23 cellular contexts compared by ENCODE assay signal in genomic region chr1:155285063-155285462, GRCh38. TPM values are rescaled to one million over a fixed set of nuclear protein-coding genes. Genes with fewer than 3 reads are reported as not detected.
DNase-seq lines count a peak whose midpoint lies in the region; ATAC-seq, FAIRE-seq and TF ChIP-seq lines count a peak whose summit lies in the region.
"Had no signal": no experiment of that assay in that cellular context is flagged by ENCODE, and none has a peak within 500 bp of the region (broad histone marks: within the 10 kb centered on the region; RNA-seq: fewer than 3 reads in every experiment).

No MANE protein-coding gene starts in this region.

- H3K56ac ChIP-seq in H1 (replicated peaks; ENCODE audit: insufficient read length, low read depth, low read length): no peak overlapping the region

- TF ChIP-seq EP300 in H1 (IDR thresholded peaks at IDR 0.05; ENCODE audit: borderline replicate concordance in 1 of 2, low read depth in 2 of 2, low read length in 2 of 2): no peak

- no peak for TF ChIP-seq RAD21 in H1 (IDR thresholded peaks at IDR 0.05 in 1 of 2, conservative IDR thresholded peaks at IDR 0.05 in 1 of 2; ENCODE audit: low read depth in 2 of 2, low read length in 2 of 2)

- no peaks in the 10 kb centered on the region for H3K36me3 Mint-ChIP-seq in T-helper 17 cell (ENCODE audit: low read depth)
- H3K36me3 Mint-ChIP-seq: CD8-positive, alpha-beta memory T cell had no signal

- TF ChIP-seq CTCF in H1 (IDR thresholded peaks at IDR 0.05; ENCODE audit: control extremely low read depth in 1 of 3, insufficient read depth in 1 of 3, low read depth in 1 of 3, low read length in 3 of 3): no peak

- H2BK20ac ChIP-seq in H1 (ENCODE audit: low read length): no peak overlapping the region

- H3K4me1 ChIP-seq in H1 (replicated peaks in 1 of 4; ENCODE audit: control insufficient read depth in 3 of 4, insufficient read depth in 4 of 4, low read length in 3 of 4) (no peaks in the 10 kb centered on the region; a peak in 1 of 7 replicates), mesenchymal stem cell (ENCODE audit: control insufficient read depth, insufficient read depth, low read depth, low read length) (no peaks in the 10 kb centered on the region)
- H3K4me1 ChIP-seq: BE2C had no signal

- H4K91ac ChIP-seq in H1 (replicated peaks; ENCODE audit: insufficient read length, low read length): no peak overlapping the region
- peak overlapping the region; percentile 48 for H4K91ac ChIP-seq in mesenchymal stem cell (ENCODE audit: low read length)

- DNase-seq in T-helper 17 cell: no peak
- no peak for DNase-seq in H1 (ENCODE audit: low read depth in 1 of 2, low spot score in 2 of 2)
- no peak for DNase-seq in mesenchymal stem cell
- no peak for DNase-seq in activated CD4-positive, alpha-beta T cell treated with anti-CD3 and anti-CD28 coated beads for 4 hours
- no peak for DNase-seq in UCSD-AML1 (lab: John Stamatoyannopoulos, UW; ENCODE audit: unreplicated experiment)
- DNase-seq: ACHN; BE2C; C1 segment of cervical spinal cord; CD4-positive, CD25-positive, alpha-beta regulatory T cell; CD8-positive, alpha-beta memory T cell; COR-L47; DMS 273 treated with DMSO at 0.1 percent for 48 hours; DMS53; DND-41; EL; HCEC 1CT had no signal

- H3K27ac Mint-ChIP-seq in T-helper 17 cell: peak overlapping the region; percentile 21
- H3K27ac Mint-ChIP-seq: CD4-positive, CD25-positive, alpha-beta regulatory T cell; IgD-negative memory B cell had no signal

- ATAC-seq in T-helper 17 cell: no peak
- ATAC-seq in HG03565 (IDR thresholded peaks at IDR 0.05; ENCODE audit: unreplicated experiment): no peak
- ATAC-seq: GM12878 had no signal

- POLR2A ChIA-PET in H1 (lab: Charles Lee; ENCODE audit: partially characterized antibody): interaction anchor here (1.0 to 2.1 kb wide), 5 partner anchors 12 to 41 kb away, joined by 4 to 7 read pairs (median 6); partner anchors contain the start of genes CLK2, RUSC1 and SCAMP3

- H3K4me1 Mint-ChIP-seq in T-helper 17 cell: peaks cover 5% of the 10 kb centered on the region
- H3K4me1 Mint-ChIP-seq: CD4-positive, CD25-positive, alpha-beta regulatory T cell; CD8-positive, alpha-beta memory T cell had no signal

- CTCF ChIA-PET in H1 (lab: Charles Lee; ENCODE audit: partially characterized antibody): interaction anchor here (0.6 to 8.4 kb wide), 5 partner anchors 9 to 287 kb away, joined by 3 to 79 read pairs (median 4); partner anchors contain the start of gene FDPS

- H3K14ac ChIP-seq in H1 (ENCODE audit: insufficient read length): no peak overlapping the region
- H3K14ac ChIP-seq in mesenchymal stem cell (ENCODE audit: low read length in 2 of 2): no peak overlapping the region

- H3K36me3 ChIP-seq in H1 (ENCODE audit: control insufficient read depth in 2 of 4, insufficient read depth in 4 of 4, low read length in 3 of 4): no peaks in the 10 kb centered on the region; a peak in 1 of 8 replicates
- H3K36me3 ChIP-seq in mesenchymal stem cell (ENCODE audit: control insufficient read depth in 1 of 2, insufficient read depth in 2 of 2, low read depth in 1 of 2, low read length in 2 of 2): peaks cover 8 to 43% of the 10 kb centered on the region in 2 experiments
- H3K36me3 ChIP-seq: BE2C had no signal

- no peak overlapping the region for H3K4ac ChIP-seq in H1 (replicated peaks; ENCODE audit: insufficient read length, low read depth, low read length)
- no peak overlapping the region for H3K4ac ChIP-seq in mesenchymal stem cell (ENCODE audit: low read depth in 1 of 2, low read length in 2 of 2)

- H2AFZ ChIP-seq in H1 (ENCODE audit: low read length) (no peak overlapping the region), mesenchymal stem cell (ENCODE audit: low read depth, low read length) (no peak overlapping the region)

- no peaks in the 10 kb centered on the region for H3K27me3 Mint-ChIP-seq in T-helper 17 cell
- H3K27me3 Mint-ChIP-seq: IgD-negative memory B cell had no signal

- H2BK5ac ChIP-seq in H1 (ENCODE audit: low read depth, low read length) (no peak overlapping the region; the same call in 1 of the 2 replicates), mesenchymal stem cell (ENCODE audit: low read depth, low read length, poor library complexity, severe bottlenecking) (no peak overlapping the region)

- no peak overlapping the region for H3K18ac ChIP-seq in H1 (ENCODE audit: extremely low read depth, low read length)
- H3K18ac ChIP-seq in mesenchymal stem cell (ENCODE audit: low read depth in 1 of 2, low read length in 2 of 2): no peak overlapping the region

- H2BK12ac ChIP-seq in H1 (ENCODE audit: low read depth, low read length) (no peak overlapping the region), mesenchymal stem cell (ENCODE audit: low read length in 2 of 2) (no peak overlapping the region)

- H3K23ac ChIP-seq in H1 (ENCODE audit: insufficient read length) (no peak overlapping the region), mesenchymal stem cell (ENCODE audit: low read length in 2 of 2) (no peak overlapping the region)

- H3K23me2 ChIP-seq in H1 (ENCODE audit: low read depth, low read length): no peaks in the 10 kb centered on the region

- no peak overlapping the region for H3K4me3 Mint-ChIP-seq in T-helper 17 cell
- H3K4me3 Mint-ChIP-seq: CD8-positive, alpha-beta memory T cell; IgD-negative memory B cell had no signal

- H3K4me2 ChIP-seq in H1 (ENCODE audit: insufficient read depth in 1 of 2, low read depth in 2 of 2, low read length in 2 of 2): no peak overlapping the region
- H3K4me2 ChIP-seq in mesenchymal stem cell (ENCODE audit: low read length, poor library complexity, severe bottlenecking): no peak overlapping the region

- H2BK120ac ChIP-seq in H1 (replicated peaks; ENCODE audit: low read depth, low read length): no peak overlapping the region
- H2BK120ac ChIP-seq in mesenchymal stem cell (ENCODE audit: low read depth, low read length): no peak overlapping the region

- H4K5ac ChIP-seq in H1 (ENCODE audit: insufficient read length, low read depth, low read length): no peak overlapping the region

- TF ChIP-seq POLR2A in H1 (IDR thresholded peaks at IDR 0.05; ENCODE audit: control extremely low read depth in 1 of 2, low read depth in 2 of 2, low read length in 2 of 2): no peak

- no peak overlapping the region for H3K4me3 ChIP-seq in H1 (ENCODE audit: extremely low read depth in 1 of 4, insufficient read depth in 2 of 4, low read depth in 3 of 4, low read length in 4 of 4)
- H3K4me3 ChIP-seq in mesenchymal stem cell (ENCODE audit: insufficient read depth in 1 of 2, low read depth in 1 of 2, low read length in 2 of 2): no peak overlapping the region
- H3K4me3 ChIP-seq: GM12878 had no signal

- no peak overlapping the region for H2BK15ac ChIP-seq in H1 (ENCODE audit: low read length)
- H2BK15ac ChIP-seq in mesenchymal stem cell (ENCODE audit: low read depth, poor library complexity, severe bottlenecking): no peak overlapping the region

- H3K27me3 ChIP-seq in H1 (replicated peaks in 1 of 4; ENCODE audit: control insufficient read depth in 3 of 4, extremely low read depth in 1 of 4, insufficient read depth in 3 of 4, low read length in 3 of 4): no peaks in the 10 kb centered on the region
- H3K27me3 ChIP-seq in mesenchymal stem cell (ENCODE audit: control insufficient read depth in 1 of 2, insufficient read depth in 1 of 2, low read length in 2 of 2): peaks cover 0 to 3% of the 10 kb centered on the region in 2 experiments
- H3K27me3 ChIP-seq: BE2C had no signal

- peak overlapping the region; percentile 46 for H4K8ac ChIP-seq in H1 (ENCODE audit: extremely low read depth, insufficient read depth, low read length)
- H4K8ac ChIP-seq in mesenchymal stem cell (ENCODE audit: low read length): no peak overlapping the region

- no peaks in the 10 kb centered on the region for H4K20me1 ChIP-seq in H1 (replicated peaks in 1 of 2; ENCODE audit: control insufficient read depth in 1 of 2, insufficient read depth in 2 of 2, low read length in 2 of 2)

- H3K9me3 ChIP-seq in T-helper 17 cell (ENCODE audit: control insufficient read depth, low read length, poor library complexity, severe bottlenecking) (no peaks in the 10 kb centered on the region), H1 (ENCODE audit: insufficient read depth in 2 of 2, low read depth in 1 of 2, low read length in 1 of 2) (no peaks in the 10 kb centered on the region), mesenchymal stem cell (ENCODE audit: control insufficient read depth, low read length) (no peaks in the 10 kb centered on the region)
- H3K9me3 ChIP-seq: BE2C had no signal

- 94% methylated on average over 14 of the region's 14 CpGs; no CpG with 5 or more reads in 1 of the 2 experiments for WGBS in H1 (ENCODE audit: extremely low coverage in 1 of 2, insufficient coverage in 1 of 2, insufficient read length in 1 of 2, insufficient replicate concordance in 2 of 2, low coverage in 1 of 2, low lambda C conversion rate in 2 of 2, missing lambda C conversion rate in 1 of 2), 2 experiments
- 91% methylated on average over 14 of the region's 14 CpGs for WGBS in mesenchymal stem cell

- H3K79me1 ChIP-seq in H1 (ENCODE audit: low read depth, low read length): no peaks in the 10 kb centered on the region
- no peaks in the 10 kb centered on the region for H3K79me1 ChIP-seq in mesenchymal stem cell (replicated peaks; ENCODE audit: low read length, poor library complexity, severe bottlenecking)

- no peak overlapping the region for H3K27ac ChIP-seq in H1 (ENCODE audit: low read depth, low read length)
- H3K27ac ChIP-seq in mesenchymal stem cell (ENCODE audit: low read length, poor library complexity, severe bottlenecking): no peak overlapping the region

- FAIRE-seq in H1 (lab: Jason Lieb, UNC): no peak
- FAIRE-seq: A204.1, GM12878, HTR-8/SVneo had no signal

- H3K9ac ChIP-seq in H1 (replicated peaks in 1 of 4; ENCODE audit: extremely low read depth in 1 of 4, low read depth in 3 of 4, low read length in 3 of 4): no peak overlapping the region
- no peak overlapping the region for H3K9ac ChIP-seq in mesenchymal stem cell (ENCODE audit: low read length)

- H3K79me2 ChIP-seq in H1 (ENCODE audit: control insufficient read depth in 1 of 2, insufficient read depth in 2 of 2, low read length in 2 of 2): no peaks in the 10 kb centered on the region

- no peak overlapping the region for H2AK5ac ChIP-seq in H1 (ENCODE audit: low read depth, low read length)
- H2AK5ac ChIP-seq in mesenchymal stem cell (ENCODE audit: low read length, severe bottlenecking): no peak overlapping the region

RNA-seq across cellular contexts. Expression of gene HCN3, which starts 7.8 kb away (rescaled TPM):
- 1 to 10 TPM; 1.3 to 1.5 TPM for total RNA-seq in T-helper 17 cell
- 5.5 and 6.4 TPM in 2 replicates for total RNA-seq in H1 (2021; fragmentation: NEBNext Ultra II Directional; extraction: Animal tissue kit (Norgen Biotek cat#: 25700))
- 7.3 and 8.8 TPM in 2 replicates for polyA plus RNA-seq in H1 (2011; rRNA removed)
- polyA plus RNA-seq in H1 (2011; cell fraction: cytosol; rRNA removed): 8.3 TPM
- 41.0 TPM for polyA plus RNA-seq in H1 (2011; cell fraction: nucleus; rRNA removed)
- polyA plus RNA-seq in H1 (2012, experiment 1 of 2): 6.4 to 8.9 TPM (median 6.9 TPM) in 4 replicates
- polyA plus RNA-seq in H1 (2012, experiment 2 of 2): 3.6 TPM
- 4.6 TPM for polyA plus RNA-seq in H1 (2013, experiment 1 of 2)
- polyA plus RNA-seq in H1 (2013, experiment 2 of 2): 4.7 TPM
- 4.7 and 8.4 TPM in 2 replicates for polyA minus RNA-seq in H1 (2011; rRNA and poly(A)+ RNA removed)
- polyA minus RNA-seq in H1 (2011; cell fraction: cytosol; rRNA and poly(A)+ RNA removed): 2.5 TPM
- polyA minus RNA-seq in H1 (2011; cell fraction: nucleus; rRNA and poly(A)+ RNA removed): 7.1 TPM
- 2.0 TPM for polyA plus RNA-seq in mesenchymal stem cell (2013, experiment 1 of 2)
- 1.9 TPM for polyA plus RNA-seq in mesenchymal stem cell (2013, experiment 2 of 2)

RNA-seq across cellular contexts. Expression of gene CLK2, which starts 11.8 kb away (rescaled TPM):
- 10 to 100 TPM; 54.8 to 57.8 TPM for total RNA-seq in T-helper 17 cell
- 58.2 and 62.2 TPM in 2 replicates for total RNA-seq in H1 (2021; fragmentation: NEBNext Ultra II Directional; extraction: Animal tissue kit (Norgen Biotek cat#: 25700))
- polyA plus RNA-seq in H1 (2011; rRNA removed): 76.0 and 98.8 TPM in 2 replicates
- polyA plus RNA-seq in H1 (2011; cell fraction: cytosol; rRNA removed): 73.0 TPM
- 458 TPM for polyA plus RNA-seq in H1 (2011; cell fraction: nucleus; rRNA removed)
- 49.9 to 84.8 TPM (median 77.3 TPM) in 4 replicates for polyA plus RNA-seq in H1 (2012, experiment 1 of 2)
- polyA plus RNA-seq in H1 (2012, experiment 2 of 2): 31.5 TPM
- polyA plus RNA-seq in H1 (2013, experiment 1 of 2): 59.7 TPM
- 53.7 TPM for polyA plus RNA-seq in H1 (2013, experiment 2 of 2)
- polyA minus RNA-seq in H1 (2011; rRNA and poly(A)+ RNA removed): 74.1 and 100 TPM in 2 replicates
- 37.4 TPM for polyA minus RNA-seq in H1 (2011; cell fraction: cytosol; rRNA and poly(A)+ RNA removed)
- 107 TPM for polyA minus RNA-seq in H1 (2011; cell fraction: nucleus; rRNA and poly(A)+ RNA removed)
- 35.0 TPM for polyA plus RNA-seq in mesenchymal stem cell (2013, experiment 1 of 2)
- polyA plus RNA-seq in mesenchymal stem cell (2013, experiment 2 of 2): 34.0 TPM

RNA-seq across cellular contexts. Expression of gene PKLR, which starts 16.2 kb away (rescaled TPM):
- not detected for total RNA-seq in T-helper 17 cell
- total RNA-seq in H1 (2021; fragmentation: NEBNext Ultra II Directional; extraction: Animal tissue kit (Norgen Biotek cat#: 25700)): 2.3 and 2.4 TPM in 2 replicates
- 7.5 and 9.9 TPM in 2 replicates for polyA plus RNA-seq in H1 (2011; rRNA removed)
- 7.1 TPM for polyA plus RNA-seq in H1 (2011; cell fraction: cytosol; rRNA removed)
- polyA plus RNA-seq in H1 (2011; cell fraction: nucleus; rRNA removed): 8.5 TPM
- 2.9 to 5.2 TPM (median 4.0 TPM) in 4 replicates for polyA plus RNA-seq in H1 (2012, experiment 1 of 2)
- polyA plus RNA-seq in H1 (2012, experiment 2 of 2): 4.1 TPM
- 0.93 TPM for polyA plus RNA-seq in H1 (2013, experiment 1 of 2)
- 0.96 TPM for polyA plus RNA-seq in H1 (2013, experiment 2 of 2)
- 2.8 and 3.7 TPM in 2 replicates for polyA minus RNA-seq in H1 (2011; rRNA and poly(A)+ RNA removed)
- polyA minus RNA-seq in H1 (2011; cell fraction: cytosol; rRNA and poly(A)+ RNA removed): 1.5 TPM
- polyA minus RNA-seq in H1 (2011; cell fraction: nucleus; rRNA and poly(A)+ RNA removed): 1.1 TPM
- not detected for polyA plus RNA-seq in mesenchymal stem cell (2013, experiment 1 of 2)
- 0.01 TPM for polyA plus RNA-seq in mesenchymal stem cell (2013, experiment 2 of 2)
- total RNA-seq: CD4-positive, CD25-positive, alpha-beta regulatory T cell; CD8-positive, alpha-beta memory T cell; G401; H4 had no signal
- polyA plus RNA-seq: CD4-positive, CD25-positive, alpha-beta regulatory T cell; CD8-positive, alpha-beta memory T cell; IgD-negative memory B cell had no signal

RNA-seq across cellular contexts. Expression of gene SCAMP3, which starts 22.9 kb away (rescaled TPM):
- 10 to 100 TPM; 60.1 to 69.4 TPM for total RNA-seq in T-helper 17 cell
- total RNA-seq in H1 (2021; fragmentation: NEBNext Ultra II Directional; extraction: Animal tissue kit (Norgen Biotek cat#: 25700)): 48.9 and 50.0 TPM in 2 replicates
- polyA plus RNA-seq in H1 (2011; rRNA removed): 143 and 151 TPM in 2 replicates
- 87.8 TPM for polyA plus RNA-seq in H1 (2011; cell fraction: cytosol; rRNA removed)
- polyA plus RNA-seq in H1 (2011; cell fraction: nucleus; rRNA removed): 85.4 TPM
- polyA plus RNA-seq in H1 (2012, experiment 1 of 2): 44.1 to 56.0 TPM (median 54.1 TPM) in 4 replicates
- polyA plus RNA-seq in H1 (2012, experiment 2 of 2): 104 TPM
- 63.7 TPM for polyA plus RNA-seq in H1 (2013, experiment 1 of 2)
- 73.0 TPM for polyA plus RNA-seq in H1 (2013, experiment 2 of 2)
- polyA minus RNA-seq in H1 (2011; rRNA and poly(A)+ RNA removed): 54.5 and 60.6 TPM in 2 replicates
- 35.5 TPM for polyA minus RNA-seq in H1 (2011; cell fraction: cytosol; rRNA and poly(A)+ RNA removed)
- 21.9 TPM for polyA minus RNA-seq in H1 (2011; cell fraction: nucleus; rRNA and poly(A)+ RNA removed)
- polyA plus RNA-seq in mesenchymal stem cell (2013, experiment 1 of 2): 104 TPM
- polyA plus RNA-seq in mesenchymal stem cell (2013, experiment 2 of 2): 101 TPM

RNA-seq across cellular contexts. Expression of gene FDPS, which starts 23.6 kb away (rescaled TPM):
- total RNA-seq in T-helper 17 cell: 10 to 100 TPM; 63.0 TPM
- 368 and 370 TPM in 2 replicates for total RNA-seq in H1 (2021; fragmentation: NEBNext Ultra II Directional; extraction: Animal tissue kit (Norgen Biotek cat#: 25700))
- polyA plus RNA-seq in H1 (2011; rRNA removed): 234 and 267 TPM in 2 replicates
- 353 TPM for polyA plus RNA-seq in H1 (2011; cell fraction: cytosol; rRNA removed)
- polyA plus RNA-seq in H1 (2011; cell fraction: nucleus; rRNA removed): 245 TPM
- polyA plus RNA-seq in H1 (2012, experiment 1 of 2): 352 to 469 TPM (median 417 TPM) in 4 replicates
- 350 TPM for polyA plus RNA-seq in H1 (2012, experiment 2 of 2)
- 351 TPM for polyA plus RNA-seq in H1 (2013, experiment 1 of 2)
- 364 TPM for polyA plus RNA-seq in H1 (2013, experiment 2 of 2)
- polyA minus RNA-seq in H1 (2011; rRNA and poly(A)+ RNA removed): 183 and 260 TPM in 2 replicates
- 103 TPM for polyA minus RNA-seq in H1 (2011; cell fraction: cytosol; rRNA and poly(A)+ RNA removed)
- 97.7 TPM for polyA minus RNA-seq in H1 (2011; cell fraction: nucleus; rRNA and poly(A)+ RNA removed)
- 478 TPM for polyA plus RNA-seq in mesenchymal stem cell (2013, experiment 1 of 2)
- polyA plus RNA-seq in mesenchymal stem cell (2013, experiment 2 of 2): 472 TPM
